ENCODE assay signal across 8 cellular contexts in genomic region chr11:103110406-103110805, GRCh38. TPM values are rescaled to one million over a fixed set of nuclear protein-coding genes. Genes with fewer than 3 reads are reported as not detected.
DNase-seq lines count a peak whose midpoint lies in the region; TF ChIP-seq lines count a peak whose summit lies in the region.

No MANE protein-coding gene starts in this region.

- peaks cover 14% of the 10 kb centered on the region for H3K36me3 Mint-ChIP-seq in HFFc6 (ENCODE audit: low read depth)

- no peak overlapping the region for H3K4ac ChIP-seq in mesenchymal stem cell (ENCODE audit: low read depth in 1 of 2, low read length in 2 of 2)

- H3K18ac ChIP-seq in mesenchymal stem cell (ENCODE audit: low read depth in 1 of 2, low read length in 2 of 2), result no peak overlapping the region

- H3K27me3 ChIP-seq in brain microvascular endothelial cell (replicated peaks), result no peaks in the 10 kb centered on the region
- no peaks in the 10 kb centered on the region for H3K27me3 ChIP-seq in mesenchymal stem cell (ENCODE audit: control insufficient read depth in 1 of 2, insufficient read depth in 1 of 2, low read length in 2 of 2)
- H3K27me3 ChIP-seq in testis, result no peaks in the 10 kb centered on the region

- H2BK5ac ChIP-seq in mesenchymal stem cell (ENCODE audit: low read depth, low read length, poor library complexity, severe bottlenecking), result no peak overlapping the region

- TF ChIP-seq POLR2A in testis (IDR thresholded peaks at IDR 0.05), result no peak

- DNase-seq in AG08396 (ENCODE audit: low spot score), result peak; percentile 13
- DNase-seq in HFFc6, result peak; percentile 57
- DNase-seq in brain microvascular endothelial cell, result peak; percentile 59
- peak; percentile 64 for DNase-seq in mesenchymal stem cell
- DNase-seq in effector CD4-positive, alpha-beta T cell, result no peak
- no peak for DNase-seq in NCI-H187 treated with DMSO at 0.1 percent for 48 hours (lab: John Stamatoyannopoulos, UW)
- DNase-seq in testis, result no peak
- DNase-seq in NCI-H1694 treated with DMSO at 0.1 percent for 48 hours (lab: John Stamatoyannopoulos, UW), result no peak

- TF ChIP-seq CTCF in HFFc6 (IDR thresholded peaks at IDR 0.05) (peak; percentile 77), brain microvascular endothelial cell (IDR thresholded peaks at IDR 0.05; ENCODE audit: low read depth, low read length, missing control alignments) (peak; percentile 45), testis (IDR thresholded peaks at IDR 0.05) (no peak)

- H3K4me1 ChIP-seq in mesenchymal stem cell (ENCODE audit: control insufficient read depth, insufficient read depth, low read depth, low read length), result peaks cover 4% of the 10 kb centered on the region
- H3K4me1 ChIP-seq in testis, result peaks cover 5% of the 10 kb centered on the region

- no peak overlapping the region for H2BK120ac ChIP-seq in mesenchymal stem cell (ENCODE audit: low read depth, low read length)

- H3K36me3 ChIP-seq in brain microvascular endothelial cell (replicated peaks), result peaks cover 3% of the 10 kb centered on the region
- peaks cover under 1 to 30% of the 10 kb centered on the region in 2 experiments for H3K36me3 ChIP-seq in mesenchymal stem cell (ENCODE audit: control insufficient read depth in 1 of 2, insufficient read depth in 2 of 2, low read depth in 1 of 2, low read length in 2 of 2)
- H3K36me3 ChIP-seq in testis (ENCODE audit: low read depth, missing control alignments), result no peaks in the 10 kb centered on the region

- peak overlapping the region; percentile 87 for H3K4me3 ChIP-seq in brain microvascular endothelial cell (ENCODE audit: low read depth, low read length)
- peak overlapping the region in 1 of 2 experiments; percentile 99 for H3K4me3 ChIP-seq in mesenchymal stem cell (ENCODE audit: insufficient read depth in 1 of 2, low read depth in 1 of 2, low read length in 2 of 2)
- peak overlapping the region in 1 of 2 donors; percentile 78 for H3K4me3 ChIP-seq in testis

- H2BK15ac ChIP-seq in mesenchymal stem cell (ENCODE audit: low read depth, poor library complexity, severe bottlenecking), result no peak overlapping the region

- no peak overlapping the region for H2AFZ ChIP-seq in mesenchymal stem cell (ENCODE audit: low read depth, low read length)

- no peak overlapping the region for H3K14ac ChIP-seq in mesenchymal stem cell (ENCODE audit: low read length in 2 of 2)

- H3K27ac ChIP-seq in brain microvascular endothelial cell (peak overlapping the region; percentile 83), mesenchymal stem cell (ENCODE audit: low read length, poor library complexity, severe bottlenecking) (no peak overlapping the region), testis (no peak overlapping the region)

- intact Hi-C loops in testis (cut with DNase I; ENCODE audit: low total_unique reads), result no loop called here

- no peak overlapping the region for H4K8ac ChIP-seq in mesenchymal stem cell (ENCODE audit: low read length)

- H3K27ac Mint-ChIP-seq in HFFc6, result peak overlapping the region; percentile 98

- H3K79me1 ChIP-seq in mesenchymal stem cell (replicated peaks; ENCODE audit: low read length, poor library complexity, severe bottlenecking), result peaks cover 2% of the 10 kb centered on the region

- H3K4me2 ChIP-seq in mesenchymal stem cell (ENCODE audit: low read length, poor library complexity, severe bottlenecking), result no peak overlapping the region

- peak overlapping the region; percentile 95 for H3K4me3 Mint-ChIP-seq in HFFc6

- H2AK5ac ChIP-seq in mesenchymal stem cell (ENCODE audit: low read length, severe bottlenecking), result no peak overlapping the region

- H4K91ac ChIP-seq in mesenchymal stem cell (ENCODE audit: low read length), result no peak overlapping the region

- in situ Hi-C loops in brain microvascular endothelial cell (cut with HindIII; ENCODE audit: low pct_ligation_motif_present, low sequenced_read_pairs), result no loop called here

- no peaks in the 10 kb centered on the region for H3K9me3 ChIP-seq in mesenchymal stem cell (ENCODE audit: control insufficient read depth, low read length)
- no peaks in the 10 kb centered on the region for H3K9me3 ChIP-seq in testis

- H3K27me3 Mint-ChIP-seq in HFFc6 (ENCODE audit: insufficient read depth), result peaks cover 3% of the 10 kb centered on the region; the same call in 1 of the 2 replicates

- H3K9ac ChIP-seq in mesenchymal stem cell (ENCODE audit: low read length), result peak overlapping the region; percentile 99

- no peaks in the 10 kb centered on the region for H3K9me3 Mint-ChIP-seq in HFFc6

- H2BK12ac ChIP-seq in mesenchymal stem cell (ENCODE audit: low read length in 2 of 2), result no peak overlapping the region

- peaks cover 50% of the 10 kb centered on the region for H3K4me1 Mint-ChIP-seq in HFFc6 (ENCODE audit: low read depth)

- H3K23ac ChIP-seq in mesenchymal stem cell (ENCODE audit: low read length in 2 of 2), result no peak overlapping the region

RNA-seq across cellular contexts. Expression of gene DYNC2H1, which starts 1.2 kb away (rescaled TPM):
- 10 to 100 TPM; 10.9 to 14.0 (median 12.3) TPM for total RNA-seq in HFFc6 (2021; fragmentation: NEBNext Ultra II Directional; extraction: Animal tissue kit (Norgen Biotek cat#: 25700))
- 6.5 TPM for polyA plus RNA-seq in mesenchymal stem cell (2013, experiment 1 of 2)
- 7.6 TPM for polyA plus RNA-seq in mesenchymal stem cell (2013, experiment 2 of 2)
- 10 to 100 TPM; 31.5 to 43.1 TPM for total RNA-seq in testis
- polyA plus RNA-seq in testis (ENCODE audit: insufficient read depth, low read depth, low replicate concordance), result 28.7 TPM

RNA-seq across cellular contexts. Expression of gene DCUN1D5, which starts 18.4 kb away (rescaled TPM):
- 10 to 100 TPM; 37.5 to 46.1 (median 40.1) TPM for total RNA-seq in HFFc6 (2021; fragmentation: NEBNext Ultra II Directional; extraction: Animal tissue kit (Norgen Biotek cat#: 25700))
- polyA plus RNA-seq in mesenchymal stem cell (2013, experiment 1 of 2), result 78.2 TPM
- polyA plus RNA-seq in mesenchymal stem cell (2013, experiment 2 of 2), result 83.8 TPM
- total RNA-seq in testis, result 10 to 100 TPM; 62.5 to 70.8 TPM
- 37.3 TPM for polyA plus RNA-seq in testis (ENCODE audit: insufficient read depth, low read depth, low replicate concordance)

Comparison
In these comparisons a context has a peak if more than half of its experiments do, and no peak if none do; other contexts are left out.
1. DNase-seq: peak in AG08396 (single experiment), HFFc6 (single experiment), brain microvascular endothelial cell (single experiment) and mesenchymal stem cell (single experiment); none in effector CD4-positive, alpha-beta T cell (single experiment), NCI-H187 treated with DMSO at 0.1 percent for 48 hours (single experiment), testis (single experiment) and NCI-H1694 treated with DMSO at 0.1 percent for 48 hours (single experiment).
2. CTCF ChIP-seq: peak in HFFc6 (single experiment) and brain microvascular endothelial cell (single experiment); none in testis (0 of 3).